In genomic region chr9:137802521-137803243, GRCh38 we compare ENCODE assay signal across 21 cellular contexts.
DNase-seq lines count a peak whose midpoint lies in the region; ATAC-seq and TF ChIP-seq lines count a peak whose summit lies in the region.
"Had no signal": no experiment of that assay in that cellular context is flagged by ENCODE, and none has a peak within 500 bp of the region (broad histone marks: within the 10 kb centered on the region; RNA-seq: fewer than 3 reads in every experiment).

No MANE protein-coding gene starts in this region.

- H3K27me3 ChIP-seq in Panc1 (ENCODE audit: control insufficient read depth, insufficient read depth, low read length) = no peaks in the 10 kb centered on the region

- DNase-seq in activated T-cell treated with anti-CD3 and anti-CD28 coated beads, Interleukin-2, amount 50 U/mL, for 72 hours = no peak
- DNase-seq in activated T-cell treated with anti-CD3 and anti-CD28 coated beads for 4 hours (no peak), Panc1 (ENCODE audit: low read depth, low spot score) (no peak), chondrocyte (ENCODE audit: low spot score) (peak; percentile 72), type B pancreatic cell (ENCODE audit: extremely low spot score, unreplicated experiment) (no peak), H4 (ENCODE audit: low spot score) (no peak)
- DNase-seq in stimulated activated effector memory CD8-positive, alpha-beta T cell treated with anti-CD3 and anti-CD28 coated beads, Interleukin-12 subunit alpha, Interleukin-12 subunit beta, amount 100 ng/mL, for 72 hours (ENCODE audit: low spot score in 2 of 2) = no peak
- DNase-seq: 8988T; C1 segment of cervical spinal cord; CD8-positive, alpha-beta T cell; MV-4-11; NCI-H1105 treated with DMSO at 0.1 percent for 48 hours; NCI-H1694 treated with DMSO at 0.1 percent for 48 hours; NCI-H2081 treated with DMSO at 0.1 percent for 48 hours; NCI-H2171 treated with DMSO at 0.1 percent for 48 hours; NCI-H446; NCI-H526; RPMI8226 had no signal

- TF ChIP-seq CTCF in Panc1 (IDR thresholded peaks at IDR 0.05) = no peak
- TF ChIP-seq CTCF in chondrocyte (IDR thresholded peaks at IDR 0.05) = no peak
- TF ChIP-seq CTCF in type B pancreatic cell (conservative IDR thresholded peaks at IDR 0.05) = no peak

- no peak overlapping the region for H3K27ac ChIP-seq in Panc1 (ENCODE audit: low read length)

- H3K36me3 ChIP-seq in Panc1 (ENCODE audit: control insufficient read depth, insufficient read depth, low read length) = no peaks in the 10 kb centered on the region

- H3K4me1 ChIP-seq in Panc1 (ENCODE audit: control insufficient read depth, insufficient read depth, low read length) = no peaks in the 10 kb centered on the region

- H3K4me3 ChIP-seq in Panc1 (ENCODE audit: low read depth in 2 of 2, low read length in 2 of 2) = no peak overlapping the region

- H3K4me3 Mint-ChIP-seq in activated T-cell treated with anti-CD3 and anti-CD28 coated beads, Interleukin-2, amount 50 U/mL, for 72 hours = no peak overlapping the region
- H3K4me3 Mint-ChIP-seq in chondrocyte (ENCODE audit: unreplicated experiment) (no peak overlapping the region), type B pancreatic cell (no peak overlapping the region)
- H3K4me3 Mint-ChIP-seq in stimulated activated effector memory CD8-positive, alpha-beta T cell treated with anti-CD3 and anti-CD28 coated beads, Interleukin-12 subunit alpha, Interleukin-12 subunit beta, amount 100 ng/mL, for 72 hours = no peak overlapping the region
- H3K4me3 Mint-ChIP-seq: CD8-positive, alpha-beta T cell; IgD-negative memory B cell had no signal

- POLR2A ChIA-PET in Panc1 (lab: Charles Lee) = no interaction called here

- no peaks in the 10 kb centered on the region for H3K4me1 Mint-ChIP-seq in activated T-cell treated with anti-CD3 and anti-CD28 coated beads, Interleukin-2, amount 50 U/mL, for 72 hours (ENCODE audit: low read depth)
- H3K4me1 Mint-ChIP-seq in chondrocyte (ENCODE audit: low read depth) (no peaks in the 10 kb centered on the region), type B pancreatic cell (ENCODE audit: unreplicated experiment) (no peaks in the 10 kb centered on the region)
- peaks cover 28% of the 10 kb centered on the region for H3K4me1 Mint-ChIP-seq in stimulated activated effector memory CD8-positive, alpha-beta T cell treated with anti-CD3 and anti-CD28 coated beads, Interleukin-12 subunit alpha, Interleukin-12 subunit beta, amount 100 ng/mL, for 72 hours

- peak overlapping the region; percentile 51 for H3K27ac Mint-ChIP-seq in activated T-cell treated with anti-CD3 and anti-CD28 coated beads, Interleukin-2, amount 50 U/mL, for 72 hours
- no peak overlapping the region for H3K27ac Mint-ChIP-seq in chondrocyte (ENCODE audit: unreplicated experiment)
- H3K27ac Mint-ChIP-seq in stimulated activated effector memory CD8-positive, alpha-beta T cell treated with anti-CD3 and anti-CD28 coated beads, Interleukin-12 subunit alpha, Interleukin-12 subunit beta, amount 100 ng/mL, for 72 hours = peak overlapping the region; percentile 79
- no peak overlapping the region for H3K27ac Mint-ChIP-seq in type B pancreatic cell
- H3K27ac Mint-ChIP-seq: CD8-positive, alpha-beta T cell had no signal

- peaks cover 2 to 12% of the 10 kb centered on the region in 2 donors for H3K36me3 Mint-ChIP-seq in activated T-cell treated with anti-CD3 and anti-CD28 coated beads, Interleukin-2, amount 50 U/mL, for 72 hours (ENCODE audit: insufficient read depth in 2 of 2)
- peaks cover 43% of the 10 kb centered on the region for H3K36me3 Mint-ChIP-seq in chondrocyte (ENCODE audit: low read depth)
- H3K36me3 Mint-ChIP-seq in stimulated activated effector memory CD8-positive, alpha-beta T cell treated with anti-CD3 and anti-CD28 coated beads, Interleukin-12 subunit alpha, Interleukin-12 subunit beta, amount 100 ng/mL, for 72 hours = peaks cover 64% of the 10 kb centered on the region
- peaks cover 52% of the 10 kb centered on the region for H3K36me3 Mint-ChIP-seq in type B pancreatic cell

- no peaks in the 10 kb centered on the region for H3K9me3 ChIP-seq in Panc1 (ENCODE audit: control insufficient read depth, insufficient read depth, low read depth, low read length)

- CTCF ChIA-PET in Panc1 (lab: Charles Lee) = no interaction called here

- BruUV-seq in Panc1 (replicated peaks; lab: Mats Ljungman, UMichigan) = TSS peak; percentile 44

- H3K27me3 Mint-ChIP-seq in activated T-cell treated with anti-CD3 and anti-CD28 coated beads, Interleukin-2, amount 50 U/mL, for 72 hours (ENCODE audit: low read depth) = no peaks in the 10 kb centered on the region
- no peaks in the 10 kb centered on the region for H3K27me3 Mint-ChIP-seq in chondrocyte (ENCODE audit: low read depth)
- H3K27me3 Mint-ChIP-seq in type B pancreatic cell = no peaks in the 10 kb centered on the region
- H3K27me3 Mint-ChIP-seq: IgD-negative memory B cell had no signal

- no peaks in the 10 kb centered on the region for H3K9me3 Mint-ChIP-seq in activated T-cell treated with anti-CD3 and anti-CD28 coated beads, Interleukin-2, amount 50 U/mL, for 72 hours
- H3K9me3 Mint-ChIP-seq in chondrocyte (ENCODE audit: low read depth) = no peaks in the 10 kb centered on the region
- H3K9me3 Mint-ChIP-seq in stimulated activated effector memory CD8-positive, alpha-beta T cell treated with anti-CD3 and anti-CD28 coated beads, Interleukin-12 subunit alpha, Interleukin-12 subunit beta, amount 100 ng/mL, for 72 hours = no peaks in the 10 kb centered on the region
- no peaks in the 10 kb centered on the region for H3K9me3 Mint-ChIP-seq in type B pancreatic cell
- H3K9me3 Mint-ChIP-seq: CD8-positive, alpha-beta T cell; IgD-negative memory B cell had no signal

- intact Hi-C loops in Panc1 (cut with micrococcal nuclease; ENCODE audit: unreplicated experiment) = no loop called here

- no peak for ATAC-seq in activated T-cell treated with anti-CD3 and anti-CD28 coated beads, Interleukin-2, amount 50 U/mL, for 72 hours (replicated peaks in 1 of 2)
- ATAC-seq in Panc1 (no peak), GM21360 (IDR thresholded peaks at IDR 0.05; ENCODE audit: unreplicated experiment) (no peak)
- no peak for ATAC-seq in stimulated activated effector memory CD8-positive, alpha-beta T cell treated with anti-CD3 and anti-CD28 coated beads, Interleukin-12 subunit alpha, Interleukin-12 subunit beta, amount 100 ng/mL, for 72 hours
- ATAC-seq: CD8-positive, alpha-beta T cell; SK-N-SH treated with all-trans-retinoic acid at 6 μM for 48 hours had no signal

- in situ Hi-C loops in Panc1 (cut with HindIII; ENCODE audit: low pct_unique_long_range_greater_than_20kb, low sequenced_read_pairs) = no loop called here

Comparison
In these comparisons a context has a peak if more than half of its experiments do, and no peak if none do; other contexts are left out.
1. H3K27ac Mint-ChIP-seq: peak in activated T-cell treated with anti-CD3 and anti-CD28 coated beads, Interleukin-2, amount 50 U/mL, for 72 hours (single experiment) and stimulated activated effector memory CD8-positive, alpha-beta T cell treated with anti-CD3 and anti-CD28 coated beads, Interleukin-12 subunit alpha, Interleukin-12 subunit beta, amount 100 ng/mL, for 72 hours (single experiment); none in chondrocyte (single experiment) and type B pancreatic cell (single experiment).